In genomic region chr11:64874841-64875240, GRCh38 we compare ENCODE assay signal across 10 cellular contexts. TPM values are rescaled to one million over a fixed set of nuclear protein-coding genes. Genes with fewer than 3 reads are reported as not detected.
DNase-seq lines count a peak whose midpoint lies in the region; TF ChIP-seq lines count a peak whose summit lies in the region.
"Had no signal": no experiment of that assay in that cellular context is flagged by ENCODE, and none has a peak within 500 bp of the region (broad histone marks: within the 10 kb centered on the region; RNA-seq: fewer than 3 reads in every experiment).

No MANE protein-coding gene starts in this region.

- peaks cover 38 to 70% of the 10 kb centered on the region in 2 donors for H3K36me3 Mint-ChIP-seq in CD4-positive, alpha-beta memory T cell

- peak overlapping the region; percentile 49 to 99 for H3K4me3 ChIP-seq in CD4-positive, alpha-beta memory T cell (ENCODE audit: low read length in 2 of 2)
- H3K4me3 ChIP-seq in PC-9, result no peak overlapping the region
- peak overlapping the region; percentile 17 to 92 (median 74) for H3K4me3 ChIP-seq in esophagus muscularis mucosa

- H3K27ac ChIP-seq in CD4-positive, alpha-beta memory T cell (ENCODE audit: low read depth, low read length), result peak overlapping the region; percentile 85
- H3K27ac ChIP-seq in PC-9 (no peak overlapping the region), esophagus muscularis mucosa (replicated peaks in 1 of 4) (peak overlapping the region; percentile 93 to 98 (median 94))

- peak overlapping the region; percentile 85; the same call in 1 of the 2 replicates for H3K4me2 ChIP-seq in PC-9

- intact Hi-C loops in CD4-positive, alpha-beta memory T cell (cut with micrococcal nuclease), result no loop called here
- intact Hi-C loops in PC-9 (cut with micrococcal nuclease; ENCODE audit: unreplicated experiment) (loop anchor here (5.0 kb wide), 1 partner anchor 33 kb away; the partner anchor contains the start of gene CDC42BPG), esophagus muscularis mucosa (cut with DNase I) (no loop called here)

- peak overlapping the region; percentile 99 to 100 (median 99) for H3K4me3 Mint-ChIP-seq in CD4-positive, alpha-beta memory T cell

- H3K9me3 ChIP-seq in CD4-positive, alpha-beta memory T cell (ENCODE audit: control insufficient read depth in 1 of 2, low read length in 2 of 2), result no peaks in the 10 kb centered on the region
- H3K9me3 ChIP-seq in PC-9 (ENCODE audit: insufficient read depth, low read depth) (no peaks in the 10 kb centered on the region), esophagus muscularis mucosa (no peaks in the 10 kb centered on the region)

- peaks cover 45 to 90% (median 63%) of the 10 kb centered on the region in 4 donors for H3K4me1 Mint-ChIP-seq in CD4-positive, alpha-beta memory T cell

- peaks cover 29% of the 10 kb centered on the region for H3K36me3 ChIP-seq in CD4-positive, alpha-beta memory T cell (ENCODE audit: insufficient read depth, low read length)
- peaks cover 25% of the 10 kb centered on the region for H3K36me3 ChIP-seq in PC-9 (ENCODE audit: low read depth)
- peaks cover 12 to 47% (median 32%) of the 10 kb centered on the region in 4 donors for H3K36me3 ChIP-seq in esophagus muscularis mucosa

- H3K27ac Mint-ChIP-seq in CD4-positive, alpha-beta memory T cell, result peak overlapping the region; percentile 92 to 98 (median 96)

- H3K27me3 Mint-ChIP-seq in CD4-positive, alpha-beta memory T cell, result no peaks in the 10 kb centered on the region

- in situ Hi-C loops in GM13977 (cut with MboI; ENCODE audit: low pct_unique_long_range_greater_than_20kb, low sequenced_read_pairs, unreplicated experiment), result no loop called here

- no peak for TF ChIP-seq EP300 in esophagus muscularis mucosa (IDR thresholded peaks at IDR 0.05)

- DNase-seq in CD4-positive, alpha-beta memory T cell, result no peak
- DNase-seq in PC-9, result no peak
- DNase-seq in esophagus muscularis mucosa (ENCODE audit: extremely low spot score), result no peak
- peak; percentile 58 for DNase-seq in putamen (ENCODE audit: low spot score)
- no peak for DNase-seq in iPS-NIHi7 (ENCODE audit: extremely low spot score)
- DNase-seq in GM13977 (ENCODE audit: low spot score), result no peak
- no peak for DNase-seq in activated CD4-positive, alpha-beta T cell treated with anti-CD3 and anti-CD28 coated beads for 1 hour
- DNase-seq in AG08395 (ENCODE audit: low spot score), result no peak
- DNase-seq: dermis blood vessel endothelial cell, EL had no signal

- peaks cover 77% of the 10 kb centered on the region for H3K4me1 ChIP-seq in CD4-positive, alpha-beta memory T cell (ENCODE audit: insufficient read depth, low read length)
- peaks cover 51% of the 10 kb centered on the region for H3K4me1 ChIP-seq in PC-9 (replicated peaks; ENCODE audit: insufficient read depth)
- H3K4me1 ChIP-seq in esophagus muscularis mucosa, result peaks cover 82 to 89% (median 87%) of the 10 kb centered on the region in 4 donors

- H3K9me3 Mint-ChIP-seq in CD4-positive, alpha-beta memory T cell, result peaks cover 0 to 14% (median 0%) of the 10 kb centered on the region in 8 donors

- POLR2A ChIA-PET in CD4-positive, alpha-beta memory T cell (lab: Charles Lee; ENCODE audit: partially characterized antibody), result interaction anchor here (0.8 to 31.5 kb wide), 7 partner anchors 10 to 152 kb away, joined by 3 to 2105 read pairs (median 17); partner anchors contain the start of genes CDC42BPG, MAJIN, RASGRP2 and SF1
- POLR2A ChIA-PET in PC-9 (lab: Charles Lee; ENCODE audit: unreplicated experiment), result no interaction called here

- peaks cover 58% of the 10 kb centered on the region for H4K20me1 ChIP-seq in PC-9 (ENCODE audit: insufficient read depth)

- CTCF ChIA-PET in CD4-positive, alpha-beta memory T cell (lab: Charles Lee; ENCODE audit: partially characterized antibody), result interaction anchor here (1.2 to 29.4 kb wide), 4 partner anchors 13 to 19 kb away, joined by 3 to 1245 read pairs (median 22); partner anchors contain the start of gene CDC42BPG
- CTCF ChIA-PET in PC-9 (lab: Charles Lee), result no interaction called here

- no peak for TF ChIP-seq CTCF in PC-9 (conservative IDR thresholded peaks at IDR 0.05)
- no peak for TF ChIP-seq CTCF in esophagus muscularis mucosa (IDR thresholded peaks at IDR 0.05)
- no peak for TF ChIP-seq CTCF in GM13977 (IDR thresholded peaks at IDR 0.05; ENCODE audit: extremely low read depth, insufficient read depth, missing control alignments)

- peaks cover 91% of the 10 kb centered on the region for H3K79me2 ChIP-seq in PC-9 (ENCODE audit: low read depth)

- TF ChIP-seq POLR2A in esophagus muscularis mucosa (IDR thresholded peaks at IDR 0.05; ENCODE audit: low read depth), result no peak

- WGBS in esophagus muscularis mucosa, result 70% methylated on average over 16 of the region's 16 CpGs

- no TSS peak for BruUV-seq in PC-9 (replicated peaks; lab: Mats Ljungman, UMichigan)

- H3K27me3 ChIP-seq in CD4-positive, alpha-beta memory T cell (ENCODE audit: insufficient read depth, low read length), result no peaks in the 10 kb centered on the region
- H3K27me3 ChIP-seq in PC-9 (ENCODE audit: insufficient read depth, low read depth) (no peaks in the 10 kb centered on the region), esophagus muscularis mucosa (no peaks in the 10 kb centered on the region)

- H3K9me2 ChIP-seq in PC-9 (ENCODE audit: insufficient read depth), result no peaks in the 10 kb centered on the region

- H3F3A ChIP-seq in PC-9 (ENCODE audit: insufficient read depth, low read depth), result peaks cover 29% of the 10 kb centered on the region

- no peak overlapping the region for H2AFZ ChIP-seq in PC-9

RNA-seq across cellular contexts. Expression of gene EHD1, which starts 3.6 kb away (rescaled TPM):
- 100 to 1,000 TPM; 268 to 279 TPM for total RNA-seq in CD4-positive, alpha-beta memory T cell
- 100 to 1,000 TPM; 125 to 200 TPM for polyA plus RNA-seq in CD4-positive, alpha-beta memory T cell
- 110 and 134 TPM in 2 replicates for total RNA-seq in PC-9 (2021)
- total RNA-seq in esophagus muscularis mucosa, result 100 to 1,000 TPM in 2 of 4 donors, 10 to 100 TPM in 2; 57.0 to 193 (median 104) TPM

RNA-seq across cellular contexts. Expression of gene CDC42BPG, which starts 30.4 kb away (rescaled TPM):
- total RNA-seq in CD4-positive, alpha-beta memory T cell, result 1 to 10 TPM; 6.2 to 9.0 TPM
- polyA plus RNA-seq in CD4-positive, alpha-beta memory T cell, result under 1 TPM in 1 of 2 donors, not detected in 1; 0.62 TPM
- total RNA-seq in PC-9 (2021) (31.3 and 33.8 TPM in 2 replicates), esophagus muscularis mucosa (under 1 TPM in 3 of 4 donors, not detected in 1; 0.33 to 0.46 (median 0.39) TPM)

RNA-seq across cellular contexts. Expression of gene ATG2A, which starts 42.2 kb away (rescaled TPM):
- 10 to 100 TPM; 45.7 to 47.3 TPM for total RNA-seq in CD4-positive, alpha-beta memory T cell
- 1 to 10 TPM; 4.1 to 6.3 TPM for polyA plus RNA-seq in CD4-positive, alpha-beta memory T cell
- total RNA-seq in PC-9 (2021) (48.2 and 53.2 TPM in 2 replicates), esophagus muscularis mucosa (10 to 100 TPM; 19.9 to 28.7 (median 26.1) TPM)

RNA-seq across cellular contexts. Expression of gene PPP2R5B, which starts 49.6 kb away (rescaled TPM):
- total RNA-seq in CD4-positive, alpha-beta memory T cell, result 10 to 100 TPM; 14.0 to 15.8 TPM
- 1 to 10 TPM; 5.6 to 8.8 TPM for polyA plus RNA-seq in CD4-positive, alpha-beta memory T cell
- total RNA-seq in PC-9 (2021), result 13.7 and 13.9 TPM in 2 replicates
- 10 to 100 TPM; 24.1 to 38.8 (median 29.0) TPM for total RNA-seq in esophagus muscularis mucosa

Comparison
In these comparisons a context has a peak if more than half of its experiments do, and no peak if none do; other contexts are left out.
1. RNA of gene CDC42BPG, which starts 30.4 kb away (total RNA-seq): 31.3 to 33.8 TPM in PC-9 and 6.2 to 9.0 TPM in CD4-positive, alpha-beta memory T cell; 0.33 to 0.46 TPM in esophagus muscularis mucosa; every median in the first group is over 4 times any median in the second.